ENCODE assay signal across 27 cellular contexts in genomic region chr2:148954536-148954935, GRCh38.
"Had no signal": no experiment of that assay in that cellular context is flagged by ENCODE, and none has a peak within 500 bp of the region (broad histone marks: within the 10 kb centered on the region; RNA-seq: fewer than 3 reads in every experiment).

No MANE protein-coding gene starts in this region.

- H3K4me1 ChIP-seq: colonic mucosa, esophagus muscularis mucosa, foreskin keratinocyte, gastroesophageal sphincter, heart right ventricle, left lung, psoas muscle, spleen, thyroid gland, vagina had no signal

- H3K4me3 ChIP-seq: colonic mucosa, esophagus muscularis mucosa, gastroesophageal sphincter, heart right ventricle, left lung, psoas muscle, skin epidermis, spleen, thyroid gland, vagina had no signal

- H3K4me3 Mint-ChIP-seq: dendritic cell treated with granulocyte-macrophage colony-stimulating factor and Interleukin-4, amounts not matched to agents 40 ng/mL and 50 ng/mL, for 4 days; naive thymus-derived CD4-positive, alpha-beta T cell; nephron; stimulated activated naive CD8-positive, alpha-beta T cell treated with anti-CD3 and anti-CD28 coated beads, Interleukin-15, amount 100 ng/mL, for 72 hours had no signal

- FAIRE-seq: endothelial cell of umbilical vein, islet of Langerhans had no signal

- ATAC-seq: foreskin keratinocyte; gastroesophageal sphincter; heart right ventricle; left cardiac atrium; left lung; naive thymus-derived CD4-positive, alpha-beta T cell; psoas muscle; right cardiac atrium; stimulated activated naive CD8-positive, alpha-beta T cell treated with anti-CD3 and anti-CD28 coated beads, Interleukin-15, amount 100 ng/mL, for 72 hours had no signal

- H3K36me3 ChIP-seq: colonic mucosa, esophagus muscularis mucosa, heart right ventricle, left lung, spleen, thyroid gland, vagina had no signal

- H3K27ac ChIP-seq: colonic mucosa, esophagus muscularis mucosa, foreskin keratinocyte, gastroesophageal sphincter, heart right ventricle, left lung, psoas muscle, skin epidermis, spleen, thyroid gland, vagina had no signal

- H3K9me3 Mint-ChIP-seq: dendritic cell treated with granulocyte-macrophage colony-stimulating factor and Interleukin-4, amounts not matched to agents 40 ng/mL and 50 ng/mL, for 4 days; naive thymus-derived CD4-positive, alpha-beta T cell; nephron; stimulated activated naive CD8-positive, alpha-beta T cell treated with anti-CD3 and anti-CD28 coated beads, Interleukin-15, amount 100 ng/mL, for 72 hours had no signal

- DNase-seq: colonic mucosa; effector memory CD4-positive, alpha-beta T cell; foreskin keratinocyte; heart right ventricle; hippocampal formation; left cardiac atrium; left lung; mesendoderm; midbrain; naive thymus-derived CD4-positive, alpha-beta T cell; nucleus accumbens; psoas muscle; right cardiac atrium; spleen; stimulated activated CD4-positive, alpha-beta T cell treated with anti-CD3 and anti-CD28 coated beads, Interleukin-4, amount 100 ng/mL, for 4 hours; stimulated activated naive CD4-positive, alpha-beta T cell; stimulated activated naive CD8-positive, alpha-beta T cell treated with anti-CD3 and anti-CD28 coated beads, Interleukin-15, amount 100 ng/mL, for 72 hours; thyroid gland; trophoblast cell had no signal

- H3K4me1 Mint-ChIP-seq: stimulated activated naive CD8-positive, alpha-beta T cell treated with anti-CD3 and anti-CD28 coated beads, Interleukin-15, amount 100 ng/mL, for 72 hours had no signal

- H3K27ac Mint-ChIP-seq: dendritic cell treated with granulocyte-macrophage colony-stimulating factor and Interleukin-4, amounts not matched to agents 40 ng/mL and 50 ng/mL, for 4 days; naive thymus-derived CD4-positive, alpha-beta T cell; stimulated activated naive CD8-positive, alpha-beta T cell treated with anti-CD3 and anti-CD28 coated beads, Interleukin-15, amount 100 ng/mL, for 72 hours had no signal

- H3K27me3 Mint-ChIP-seq: dendritic cell treated with granulocyte-macrophage colony-stimulating factor and Interleukin-4, amounts not matched to agents 40 ng/mL and 50 ng/mL, for 4 days; stimulated activated naive CD8-positive, alpha-beta T cell treated with anti-CD3 and anti-CD28 coated beads, Interleukin-15, amount 100 ng/mL, for 72 hours had no signal

- H3K9me3 ChIP-seq: colonic mucosa, esophagus muscularis mucosa, gastroesophageal sphincter, heart right ventricle, left lung, psoas muscle, spleen, thyroid gland, vagina had no signal

- H3K27me3 ChIP-seq: colonic mucosa, esophagus muscularis mucosa, gastroesophageal sphincter, heart right ventricle, left lung, spleen, thyroid gland, vagina had no signal
